8 cellular contexts compared by ENCODE assay signal in the genomic region with DNA sequence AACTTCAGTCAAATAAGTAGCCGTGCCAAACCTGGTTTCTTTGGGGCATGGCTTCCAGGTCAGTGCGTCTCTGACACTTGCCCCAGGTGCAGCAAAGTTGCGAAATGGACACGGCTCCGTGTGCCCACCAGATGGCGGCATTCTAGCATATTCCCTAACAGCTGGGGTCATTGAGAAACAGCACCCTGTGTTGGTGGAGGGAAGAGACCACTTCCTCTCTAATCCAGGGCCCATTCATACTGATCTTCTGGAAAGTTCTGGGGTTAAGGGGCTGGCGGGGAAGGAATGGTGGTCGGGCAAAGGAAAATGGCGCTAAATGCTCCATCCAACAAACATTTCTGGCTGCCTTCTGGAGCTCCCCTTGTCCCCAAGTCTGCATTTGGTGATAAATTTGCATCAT.
A peak's percentile ranks its signal among the peaks of the same experiment; 100 is the strongest.
DNase-seq lines count a peak whose midpoint lies in the region; ATAC-seq and TF ChIP-seq lines count a peak whose summit lies in the region.

No MANE protein-coding gene starts in this region.

- no peaks in the 10 kb centered on the region for H4K20me1 ChIP-seq in DND-41 (ENCODE audit: insufficient read depth, low read length)

- no peaks in the 10 kb centered on the region for H3K9me3 ChIP-seq in DND-41 (ENCODE audit: insufficient read depth, low read length, severe bottlenecking)

- H3K4me2 ChIP-seq in DND-41 (ENCODE audit: insufficient read depth, low read length), result no peak overlapping the region

- H3K4me1 ChIP-seq in DND-41 (ENCODE audit: insufficient read depth, low read length), result 0 out of 2 replicates have a peak, but pooled peaks cover 3% of the 10 kb centered on the region

- no peak overlapping the region for H3K9ac ChIP-seq in DND-41 (ENCODE audit: low read depth, low read length)

- peak; percentile 76 for DNase-seq in DND-41
- peak; percentile 57 to 66 for DNase-seq in Kasumi-1 (lab: John Stamatoyannopoulos, UW)
- peak; percentile 27 for DNase-seq in T follicular helper cell (ENCODE audit: low read depth)
- peak; percentile 74 for DNase-seq in astrocyte of the hippocampus (ENCODE audit: low read depth, low spot score)
- peak; percentile 86 for DNase-seq in iPS-NIHi11 (ENCODE audit: low spot score)
- peak; percentile 69 for DNase-seq in stimulated activated CD4-positive, alpha-beta T cell treated with anti-CD3 and anti-CD28 coated beads, Interleukin-15, amount 100 ng/mL, for 24 hours

- no peaks in the 10 kb centered on the region for H3K79me2 ChIP-seq in DND-41 (ENCODE audit: insufficient read depth, low read length)

- H2AFZ ChIP-seq in DND-41 (ENCODE audit: low read depth, low read length), result no peak overlapping the region

- peak; percentile 92 for ATAC-seq in DND-41 (ENCODE audit: insufficient read depth, low read depth)
- no peak for ATAC-seq in HG03442 (IDR thresholded peaks at IDR 0.05; ENCODE audit: unreplicated experiment)
- no peak for ATAC-seq in HG03108 (IDR thresholded peaks at IDR 0.05; ENCODE audit: unreplicated experiment)

- H3K4me3 ChIP-seq in DND-41 (ENCODE audit: low read depth in 1 of 2, low read length in 2 of 2), result no peak overlapping the region

- no peaks in the 10 kb centered on the region for H3K36me3 ChIP-seq in DND-41 (ENCODE audit: insufficient read depth, low read length)

- H3K27ac ChIP-seq in DND-41 (ENCODE audit: low read length), result no peak overlapping the region

- H3K27me3 ChIP-seq in DND-41 (ENCODE audit: insufficient read depth, low read length, poor library complexity), result no peaks in the 10 kb centered on the region

- peak; percentile 94 for TF ChIP-seq CTCF in DND-41 (IDR thresholded peaks at IDR 0.05; ENCODE audit: borderline replicate concordance, extremely low read depth, low read length, poor library complexity, severe bottlenecking)

Comparison
In these comparisons a context has a peak if more than half of its experiments do, and no peak if none do; other contexts are left out.
1. DNase-seq: peak in every context shown above with its lines; median percentile 86 in iPS-NIHi11; 76 in DND-41; 74 in astrocyte of the hippocampus; 69 in stimulated activated CD4-positive, alpha-beta T cell treated with anti-CD3 and anti-CD28 coated beads, Interleukin-15, amount 100 ng/mL, for 24 hours; 62 in Kasumi-1; 27 in T follicular helper cell.